Comparison of ENCODE assay signal across 21 cellular contexts in genomic region chr12:11743748-11744147, GRCh38.
DNase-seq lines count a peak whose midpoint lies in the region; ATAC-seq and TF ChIP-seq lines count a peak whose summit lies in the region.
"Had no signal": no experiment of that assay in that cellular context is flagged by ENCODE, and none has a peak within 500 bp of the region (broad histone marks: within the 10 kb centered on the region; RNA-seq: fewer than 3 reads in every experiment).

No MANE protein-coding gene starts in this region.

- H3K4me1 Mint-ChIP-seq in activated naive CD8-positive, alpha-beta T cell treated with anti-CD3 and anti-CD28 coated beads, Interleukin-2, amount 50 U/mL, for 24 hours, result peaks cover 36% of the 10 kb centered on the region
- H3K4me1 Mint-ChIP-seq in activated naive CD8-positive, alpha-beta T cell treated with anti-CD3 and anti-CD28 coated beads for 36 hours, result peaks cover 27% of the 10 kb centered on the region
- H3K4me1 Mint-ChIP-seq in brain, result peaks cover 61% of the 10 kb centered on the region

- H3K27ac Mint-ChIP-seq in activated naive CD8-positive, alpha-beta T cell treated with anti-CD3 and anti-CD28 coated beads, Interleukin-2, amount 50 U/mL, for 24 hours, result peak overlapping the region; percentile 24
- H3K27ac Mint-ChIP-seq in activated naive CD8-positive, alpha-beta T cell treated with anti-CD3 and anti-CD28 coated beads for 36 hours, result no peak overlapping the region
- peak overlapping the region in 4 of 5 experiments; percentile 9 to 65 (median 32) for H3K27ac Mint-ChIP-seq in brain
- H3K27ac Mint-ChIP-seq: activated T-cell treated with anti-CD3 and anti-CD28 coated beads, Interleukin-2, amount 50 U/mL, for 72 hours had no signal

- intact Hi-C loops in tibial artery (cut with DNase I; ENCODE audit: low total_unique reads), result no loop called here

- DNase-seq in activated naive CD8-positive, alpha-beta T cell treated with anti-CD3 and anti-CD28 coated beads, Interleukin-2, amount 50 U/mL, for 24 hours, result no peak
- no peak for DNase-seq in activated naive CD8-positive, alpha-beta T cell treated with anti-CD3 and anti-CD28 coated beads for 36 hours
- peak; percentile 31 for DNase-seq in kidney tubule cell (ENCODE audit: low spot score)
- no peak for DNase-seq in tibial artery
- DNase-seq in A172 (ENCODE audit: low spot score), result no peak
- no peak for DNase-seq in NCI-H524 treated with DMSO at 0.1 percent for 48 hours (lab: John Stamatoyannopoulos, UW)
- no peak for DNase-seq in glomerular visceral epithelial cell (ENCODE audit: extremely low spot score)
- DNase-seq: activated CD4-positive, alpha-beta T cell treated with anti-CD3 and anti-CD28 coated beads, Interleukin-2, amount 50 U/mL, for 1 hour; activated T-cell treated with anti-CD3 and anti-CD28 coated beads, Interleukin-2, amount 50 U/mL, for 72 hours; GDM1; KBM-7; kidney; mucosa of descending colon; NCI-H1092 treated with DMSO at 0.1 percent for 48 hours; NCI-H2227 treated with DMSO at 0.1 percent for 48 hours; stimulated activated naive CD8-positive, alpha-beta T cell treated with anti-CD3 and anti-CD28 coated beads, Interleukin-15, Interleukin-2, amounts not matched to agents 100 U/mL and 50 U/mL, for 24 hours had no signal

- TF ChIP-seq CTCF in brain (conservative IDR thresholded peaks at IDR 0.05), result no peak
- no peak for TF ChIP-seq CTCF in tibial artery (IDR thresholded peaks at IDR 0.05)

- no peak overlapping the region for H3K4me3 ChIP-seq in tibial artery
- H3K4me3 ChIP-seq: A549, mucosa of descending colon, SK-N-MC had no signal

- no peaks in the 10 kb centered on the region for H3K27me3 Mint-ChIP-seq in activated naive CD8-positive, alpha-beta T cell treated with anti-CD3 and anti-CD28 coated beads, Interleukin-2, amount 50 U/mL, for 24 hours
- H3K27me3 Mint-ChIP-seq in activated naive CD8-positive, alpha-beta T cell treated with anti-CD3 and anti-CD28 coated beads for 36 hours, result no peaks in the 10 kb centered on the region
- H3K27me3 Mint-ChIP-seq in brain, result no peaks in the 10 kb centered on the region
- H3K27me3 Mint-ChIP-seq: central memory CD8-positive, alpha-beta T cell had no signal

- peak overlapping the region; percentile 5 to 21 for H3K27ac ChIP-seq in tibial artery
- H3K27ac ChIP-seq: parathyroid adenoma, SK-N-MC had no signal

- no peaks in the 10 kb centered on the region for H3K36me3 ChIP-seq in tibial artery

- H3K27me3 ChIP-seq in tibial artery, result no peaks in the 10 kb centered on the region

- H3K9me3 Mint-ChIP-seq in activated naive CD8-positive, alpha-beta T cell treated with anti-CD3 and anti-CD28 coated beads, Interleukin-2, amount 50 U/mL, for 24 hours, result no peaks in the 10 kb centered on the region
- no peaks in the 10 kb centered on the region for H3K9me3 Mint-ChIP-seq in activated naive CD8-positive, alpha-beta T cell treated with anti-CD3 and anti-CD28 coated beads for 36 hours
- no peaks in the 10 kb centered on the region for H3K9me3 Mint-ChIP-seq in brain
- H3K9me3 Mint-ChIP-seq: activated T-cell treated with anti-CD3 and anti-CD28 coated beads, Interleukin-2, amount 50 U/mL, for 72 hours; central memory CD8-positive, alpha-beta T cell had no signal

- no peak overlapping the region for H3K4me3 Mint-ChIP-seq in activated naive CD8-positive, alpha-beta T cell treated with anti-CD3 and anti-CD28 coated beads, Interleukin-2, amount 50 U/mL, for 24 hours
- no peak overlapping the region for H3K4me3 Mint-ChIP-seq in activated naive CD8-positive, alpha-beta T cell treated with anti-CD3 and anti-CD28 coated beads for 36 hours
- peak overlapping the region in 4 of 5 experiments; percentile 12 to 52 (median 26) for H3K4me3 Mint-ChIP-seq in brain
- H3K4me3 Mint-ChIP-seq: activated T-cell treated with anti-CD3 and anti-CD28 coated beads, Interleukin-2, amount 50 U/mL, for 72 hours; central memory CD8-positive, alpha-beta T cell had no signal

- no peak for ATAC-seq in activated naive CD8-positive, alpha-beta T cell treated with anti-CD3 and anti-CD28 coated beads, Interleukin-2, amount 50 U/mL, for 24 hours
- ATAC-seq: A549; activated T-cell treated with anti-CD3 and anti-CD28 coated beads, Interleukin-2, amount 50 U/mL, for 72 hours; mucosa of descending colon; stimulated activated naive CD8-positive, alpha-beta T cell treated with anti-CD3 and anti-CD28 coated beads, Interleukin-15, Interleukin-2, amounts not matched to agents 100 U/mL and 50 U/mL, for 24 hours had no signal

- no peaks in the 10 kb centered on the region for H3K9me3 ChIP-seq in tibial artery
- H3K9me3 ChIP-seq: A549, mucosa of descending colon had no signal

- peaks cover 0 to 94% (median 56%) of the 10 kb centered on the region in 4 donors for H3K4me1 ChIP-seq in tibial artery

- H3K36me3 Mint-ChIP-seq in activated naive CD8-positive, alpha-beta T cell treated with anti-CD3 and anti-CD28 coated beads, Interleukin-2, amount 50 U/mL, for 24 hours (ENCODE audit: low read depth), result peaks cover 4% of the 10 kb centered on the region
- peaks cover 4% of the 10 kb centered on the region for H3K36me3 Mint-ChIP-seq in activated naive CD8-positive, alpha-beta T cell treated with anti-CD3 and anti-CD28 coated beads for 36 hours
- H3K36me3 Mint-ChIP-seq in brain, result no peaks in the 10 kb centered on the region

Comparison
In these comparisons a context has a peak if more than half of its experiments do, and no peak if none do; other contexts are left out.
1. H3K4me3 Mint-ChIP-seq: peak in brain (4 of 5); none in activated naive CD8-positive, alpha-beta T cell treated with anti-CD3 and anti-CD28 coated beads, Interleukin-2, amount 50 U/mL, for 24 hours (single experiment) and activated naive CD8-positive, alpha-beta T cell treated with anti-CD3 and anti-CD28 coated beads for 36 hours (single experiment).